In genomic region chr6:95785785-95786184, GRCh38 we compare ENCODE assay signal across 17 cellular contexts.
"Had no signal": no experiment of that assay in that cellular context is flagged by ENCODE, and none has a peak within 500 bp of the region (broad histone marks: within the 10 kb centered on the region; RNA-seq: fewer than 3 reads in every experiment).

No MANE protein-coding gene starts in this region.

- DNase-seq: activated CD4-positive, alpha-beta T cell treated with anti-CD3 and anti-CD28 coated beads, Interleukin-2, amount 10 ng/mL, durations not matched to agents 24 days and 14 days; activated CD8-positive, alpha-beta T cell treated with anti-CD3 and anti-CD28 coated beads for 36 hours; activated naive CD4-positive, alpha-beta T cell; activated naive CD8-positive, alpha-beta T cell treated with anti-CD3 and anti-CD28 coated beads for 36 hours; activated T-cell treated with anti-CD3 and anti-CD28 coated beads, Interleukin-2, amount 50 U/mL, for 1 hour; amniotic stem cell; dermis blood vessel endothelial cell; effector memory CD4-positive, alpha-beta T cell; esophagus squamous epithelium; heart right ventricle; left ventricle myocardium superior; mucosa of descending colon; naive B cell; stimulated activated naive CD8-positive, alpha-beta T cell treated with anti-CD3 and anti-CD28 coated beads, Interleukin-15, Interleukin-2, amounts not matched to agents 100 U/mL and 50 U/mL, for 24 hours; substantia nigra; tibial artery had no signal

- ATAC-seq: activated CD8-positive, alpha-beta T cell treated with anti-CD3 and anti-CD28 coated beads for 36 hours; activated T-helper 17 cell treated with anti-CD3 and anti-CD28 coated beads, Interleukin-2, amount 50 U/mL, for 72 hours; heart right ventricle; left ventricle myocardium superior; mucosa of descending colon; stimulated activated naive CD8-positive, alpha-beta T cell treated with anti-CD3 and anti-CD28 coated beads, Interleukin-15, Interleukin-2, amounts not matched to agents 100 U/mL and 50 U/mL, for 24 hours had no signal
